8 cellular contexts compared by ENCODE assay signal in genomic region chr17:74779948-74780400, GRCh38. TPM values are rescaled to one million over a fixed set of nuclear protein-coding genes. Genes with fewer than 3 reads are reported as not detected.
A peak's percentile ranks its signal among the peaks of the same experiment; 100 is the strongest.
DNase-seq lines count a peak whose midpoint lies in the region; ATAC-seq and TF ChIP-seq lines count a peak whose summit lies in the region.

No MANE protein-coding gene starts in this region.

- peaks cover 20% of the 10 kb centered on the region for H3K4me1 ChIP-seq in HUES6 (ENCODE audit: control insufficient read depth, insufficient read depth, low read length)
- H3K4me1 ChIP-seq in right lobe of liver: peaks cover 0 to 27% (median 8%) of the 10 kb centered on the region in 4 donors

- H3K27ac ChIP-seq in HUES6 (ENCODE audit: low read depth, low read length) (no peak overlapping the region), right lobe of liver (peak overlapping the region in 2 of 3 donors; percentile 17 to 29), WERI-Rb-1 (no peak overlapping the region)

- TF ChIP-seq POLR2A in right lobe of liver (IDR thresholded peaks at IDR 0.05): no peak

- H3K9me3 ChIP-seq in HUES6 (ENCODE audit: control insufficient read depth, insufficient read depth, low read depth, low read length): no peaks in the 10 kb centered on the region
- no peaks in the 10 kb centered on the region for H3K9me3 ChIP-seq in right lobe of liver
- no peaks in the 10 kb centered on the region for H3K9me3 ChIP-seq in WERI-Rb-1 (ENCODE audit: severe bottlenecking)

- no peak overlapping the region for H3K4me3 ChIP-seq in HUES6 (ENCODE audit: low read depth, low read length)
- no peak overlapping the region for H3K4me3 ChIP-seq in right lobe of liver
- no peak overlapping the region for H3K4me3 ChIP-seq in WERI-Rb-1 (ENCODE audit: low read depth, low read length)

- peak overlapping the region; percentile 22 for H3K9ac ChIP-seq in HUES6 (ENCODE audit: low read length)

- DNase-seq in activated T-cell treated with anti-CD3 and anti-CD28 coated beads, Interleukin-2, amount 50 U/mL, for 1 hour: peak; percentile 62
- DNase-seq in right lobe of liver (no peak), SW480 (ENCODE audit: low spot score) (no peak), WERI-Rb-1 (no peak), NCI-H1930 (lab: John Stamatoyannopoulos, UW) (no peak)

- intact Hi-C loops in right lobe of liver (cut with DNase I): no loop called here

- ATAC-seq in GM19025 (IDR thresholded peaks at IDR 0.05; ENCODE audit: low read depth, unreplicated experiment) (peak; percentile 37), right lobe of liver (peak; percentile 17 to 72 (median 44)), HG03097 (IDR thresholded peaks at IDR 0.05; ENCODE audit: low FRiP score, unreplicated experiment) (no peak)

- H3K27me3 ChIP-seq in HUES6 (ENCODE audit: control insufficient read depth, insufficient read depth, low read length): no peaks in the 10 kb centered on the region
- H3K27me3 ChIP-seq in right lobe of liver: no peaks in the 10 kb centered on the region
- H3K27me3 ChIP-seq in WERI-Rb-1 (ENCODE audit: insufficient read depth, low read depth, severe bottlenecking): no peaks in the 10 kb centered on the region

- H3K36me3 ChIP-seq in HUES6 (ENCODE audit: control insufficient read depth, insufficient read depth, low read length): peaks cover 12% of the 10 kb centered on the region; the same call in 1 of the 2 replicates
- no peaks in the 10 kb centered on the region for H3K36me3 ChIP-seq in right lobe of liver
- H3K36me3 ChIP-seq in WERI-Rb-1: peaks cover 56% of the 10 kb centered on the region

- 64% methylated on average over 1 of the region's 11 CpGs for WGBS in right lobe of liver (ENCODE audit: insufficient coverage, low coverage, low lambda C conversion rate, missing lambda C conversion rate)

- TF ChIP-seq CTCF in right lobe of liver (IDR thresholded peaks at IDR 0.05) (no peak), WERI-Rb-1 (IDR thresholded peaks at IDR 0.05; ENCODE audit: low read depth, low read length) (no peak)

RNA-seq across cellular contexts. Expression of gene NAT9, which starts 3.8 kb away (rescaled TPM):
- 10 to 100 TPM in 5 of 6 experiments, 1 to 10 TPM in 1; 10.0 to 23.0 (median 16.3) TPM for total RNA-seq in right lobe of liver

RNA-seq across cellular contexts. Expression of gene NHERF1, which starts 31.5 kb away (rescaled TPM):
- 100 to 1,000 TPM; 105 to 218 (median 161) TPM for total RNA-seq in right lobe of liver

RNA-seq across cellular contexts. Expression of gene RAB37, which starts 42.9 kb away (rescaled TPM):
- total RNA-seq in right lobe of liver: 10 to 100 TPM in 3 of 6 experiments, 1 to 10 TPM in 3; 5.0 to 14.4 (median 9.0) TPM

Comparison
In these comparisons a context has a peak if more than half of its experiments do, and no peak if none do; other contexts are left out.
1. H3K27ac ChIP-seq: peak in right lobe of liver (2 of 3); none in HUES6 (single experiment) and WERI-Rb-1 (single experiment).